In genomic region chr1:6392081-6392879, GRCh38 we compare ENCODE assay signal across 8 cellular contexts. TPM values are rescaled to one million over a fixed set of nuclear protein-coding genes. Genes with fewer than 3 reads are reported as not detected.
DNase-seq lines count a peak whose midpoint lies in the region; ATAC-seq and TF ChIP-seq lines count a peak whose summit lies in the region.

No MANE protein-coding gene starts in this region.

- H3K27me3 ChIP-seq in adipocyte (replicated peaks; ENCODE audit: control insufficient read depth, insufficient read depth, low read length) = no peaks in the 10 kb centered on the region
- peaks cover 0 to 12% of the 10 kb centered on the region in 2 donors for H3K27me3 ChIP-seq in left lung

- intact Hi-C loops in activated CD4-positive, alpha-beta T cell treated with anti-CD3 and anti-CD28 coated beads for 36 hours (cut with DNase I, micrococcal nuclease) = loop anchor here (2.0 kb wide), 2 partner anchors 33 to 163 kb away; partner anchors contain the start of genes NOL9 (in 1 of the 2) and TAS1R1 (in 1 of the 2)
- intact Hi-C loops in left lung (cut with DNase I) = no loop called here

- H3K27ac ChIP-seq in left lung = peak overlapping the region in 1 of 2 donors; percentile 97

- TF ChIP-seq CTCF in LNCaP clone FGC (IDR thresholded peaks at IDR 0.05; ENCODE audit: control insufficient read depth, extremely low read depth, insufficient read depth) (no peak), left lung (IDR thresholded peaks at IDR 0.05) (no peak)

- H3K9ac ChIP-seq in adipocyte (ENCODE audit: low read length) = peak overlapping the region; percentile 46

- peak; percentile 38 for DNase-seq in activated CD4-positive, alpha-beta T cell treated with anti-CD3 and anti-CD28 coated beads for 36 hours
- DNase-seq in activated CD4-positive, alpha-beta T cell treated with anti-CD3 and anti-CD28 coated beads for 1 hour = no peak
- DNase-seq in LNCaP clone FGC (ENCODE audit: low read depth) (peak; percentile 13), adipocyte (ENCODE audit: low read depth) (no peak), left lung (no peak), superior temporal gyrus (ENCODE audit: extremely low spot score) (peak; percentile 31), SW480 (ENCODE audit: low spot score) (no peak)

- peaks cover 28% of the 10 kb centered on the region for H3K4me1 Mint-ChIP-seq in activated CD4-positive, alpha-beta T cell treated with anti-CD3 and anti-CD28 coated beads for 36 hours

- H3K9me3 ChIP-seq in adipocyte (ENCODE audit: control insufficient read depth, low read length) (no peaks in the 10 kb centered on the region), left lung (no peaks in the 10 kb centered on the region)

- peak overlapping the region; percentile 51 for H3K27ac Mint-ChIP-seq in activated CD4-positive, alpha-beta T cell treated with anti-CD3 and anti-CD28 coated beads for 36 hours

- H3K9me3 Mint-ChIP-seq in activated CD4-positive, alpha-beta T cell treated with anti-CD3 and anti-CD28 coated beads for 36 hours (ENCODE audit: low read depth) = no peaks in the 10 kb centered on the region

- H3K27me3 Mint-ChIP-seq in activated CD4-positive, alpha-beta T cell treated with anti-CD3 and anti-CD28 coated beads for 36 hours = no peaks in the 10 kb centered on the region

- peak overlapping the region; percentile 67 for H3K4me3 ChIP-seq in LNCaP clone FGC (ENCODE audit: low read depth, low read length)
- H3K4me3 ChIP-seq in adipocyte (ENCODE audit: low read length) = peak overlapping the region; percentile 84
- H3K4me3 ChIP-seq in left lung = peak overlapping the region; percentile 42 to 61

- H3K4me1 ChIP-seq in adipocyte (ENCODE audit: control insufficient read depth, insufficient read depth, low read length) (peaks cover 11% of the 10 kb centered on the region), left lung (peaks cover 11 to 19% of the 10 kb centered on the region in 2 donors)

- CTCF ChIA-PET in activated CD4-positive, alpha-beta T cell treated with anti-CD3 and anti-CD28 coated beads for 36 hours (lab: Charles Lee) = interaction anchor here (0.7 to 4.4 kb wide), 5 partner anchors 10 to 145 kb away, joined by 3 to 16 read pairs (median 6); no protein-coding TSS in a partner anchor

- H3K36me3 Mint-ChIP-seq in activated CD4-positive, alpha-beta T cell treated with anti-CD3 and anti-CD28 coated beads for 36 hours (ENCODE audit: low read depth) = peaks cover 5% of the 10 kb centered on the region

- no peak for ATAC-seq in activated CD4-positive, alpha-beta T cell treated with anti-CD3 and anti-CD28 coated beads for 36 hours
- ATAC-seq in left lung (no peak), HG02610 (IDR thresholded peaks at IDR 0.05; ENCODE audit: unreplicated experiment) (no peak)

- H3K36me3 ChIP-seq in adipocyte (ENCODE audit: control insufficient read depth, insufficient read depth, low read length, severe bottlenecking) (no peaks in the 10 kb centered on the region), left lung (no peaks in the 10 kb centered on the region)

- H3K4me3 Mint-ChIP-seq in activated CD4-positive, alpha-beta T cell treated with anti-CD3 and anti-CD28 coated beads for 36 hours = peak overlapping the region; percentile 83

- POLR2A ChIA-PET in activated CD4-positive, alpha-beta T cell treated with anti-CD3 and anti-CD28 coated beads for 36 hours (lab: Charles Lee) = interaction anchor here (1.7 kb wide), 1 partner anchor 34 kb away, joined by 4 read pairs; no protein-coding TSS in a partner anchor

RNA-seq across cellular contexts. Expression of gene ACOT7, which starts 1.3 kb away (rescaled TPM):
- 10 to 100 TPM; 93.8 to 99.2 TPM for total RNA-seq in activated CD4-positive, alpha-beta T cell treated with anti-CD3 and anti-CD28 coated beads for 36 hours
- 10 to 100 TPM; 28.8 to 30.1 TPM for total RNA-seq in left lung

RNA-seq across cellular contexts. Expression of gene HES2, which starts 27.4 kb away (rescaled TPM):
- under 1 TPM in 1 of 2 experiments, not detected in 1; 0.05 TPM for total RNA-seq in activated CD4-positive, alpha-beta T cell treated with anti-CD3 and anti-CD28 coated beads for 36 hours
- total RNA-seq in left lung = 1 to 10 TPM; 1.6 to 6.6 TPM

RNA-seq across cellular contexts. Expression of gene ESPN, which starts 32.3 kb away (rescaled TPM):
- total RNA-seq in activated CD4-positive, alpha-beta T cell treated with anti-CD3 and anti-CD28 coated beads for 36 hours = under 1 TPM; 0.14 to 0.55 TPM
- total RNA-seq in left lung = 1 to 10 TPM; 1.2 to 3.7 TPM

Comparison
In these comparisons a context has a peak if more than half of its experiments do, and no peak if none do; other contexts are left out.
1. DNase-seq: peak in activated CD4-positive, alpha-beta T cell treated with anti-CD3 and anti-CD28 coated beads for 36 hours (single experiment), LNCaP clone FGC (single experiment) and superior temporal gyrus (single experiment); none in activated CD4-positive, alpha-beta T cell treated with anti-CD3 and anti-CD28 coated beads for 1 hour (single experiment), adipocyte (single experiment), left lung (0 of 2) and SW480 (single experiment).
2. intact Hi-C loops: an anchor here in activated CD4-positive, alpha-beta T cell treated with anti-CD3 and anti-CD28 coated beads for 36 hours (2.0 kb wide); none called in left lung.
3. Peak in every context shown above with its lines, with median percentiles within 50 percentile points of each other: H3K4me3 ChIP-seq.